In the genomic region with DNA sequence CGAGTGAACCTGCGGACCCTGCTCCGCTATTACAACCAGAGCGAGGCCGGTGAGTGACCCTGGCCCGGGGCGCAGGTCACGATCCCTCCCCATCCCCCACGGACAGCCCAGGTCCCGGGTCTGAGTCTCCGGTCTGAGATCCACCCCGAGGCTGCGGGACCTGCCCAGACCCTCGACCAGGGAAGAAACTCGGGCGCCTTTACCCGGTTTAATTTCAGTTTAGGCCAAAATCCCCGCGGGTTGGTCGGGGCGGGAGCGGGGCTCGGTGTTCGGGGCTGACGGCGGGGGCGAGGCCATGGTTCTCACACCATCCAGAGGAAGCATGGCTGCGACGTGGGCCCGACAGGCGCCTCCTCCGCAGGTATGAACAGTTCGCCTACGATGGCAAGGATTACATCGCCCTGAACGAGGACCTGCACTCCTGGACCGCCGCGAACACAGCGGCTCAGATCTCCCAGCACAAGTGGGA, we compare ENCODE assay signal across 8 cellular contexts. TPM values are rescaled to one million over a fixed set of nuclear protein-coding genes. Genes with fewer than 3 reads are reported as not detected.
A peak's percentile ranks its signal among the peaks of the same experiment; 100 is the strongest.
DNase-seq lines count a peak whose midpoint lies in the region; ATAC-seq and TF ChIP-seq lines count a peak whose summit lies in the region.

No MANE protein-coding gene starts in this region.

- H3K36me3 ChIP-seq in GM06990 (ENCODE audit: control insufficient read depth, insufficient read depth, low read length) (peaks cover 7% of the 10 kb centered on the region), rectal smooth muscle tissue (ENCODE audit: control insufficient read depth, insufficient read depth, low read length) (no peaks in the 10 kb centered on the region)

- intact Hi-C loops in Right ventricle myocardium superior (cut with DNase I), result no loop called here

- ATAC-seq in HG03432 (IDR thresholded peaks at IDR 0.05; ENCODE audit: unreplicated experiment) (peak; percentile 16), Right ventricle myocardium superior (ENCODE audit: poor library complexity) (peak; percentile 18), HG03354 (IDR thresholded peaks at IDR 0.05; ENCODE audit: poor library complexity, severe bottlenecking, unreplicated experiment) (no peak)

- peak overlapping the region; percentile 86 for H3K4me3 Mint-ChIP-seq in activated T-cell treated with anti-CD3 and anti-CD28 coated beads, Interleukin-2, amount 50 U/mL, for 24 hours

- peaks cover 22% of the 10 kb centered on the region for H3K4me1 Mint-ChIP-seq in activated T-cell treated with anti-CD3 and anti-CD28 coated beads, Interleukin-2, amount 50 U/mL, for 24 hours (ENCODE audit: low read depth)

- H3K9ac ChIP-seq in rectal smooth muscle tissue (ENCODE audit: low read length), result no peak overlapping the region

- no peak for DNase-seq in GM06990 (ENCODE audit: extremely low read depth, insufficient read length)
- DNase-seq in activated T-cell treated with anti-CD3 and anti-CD28 coated beads, Interleukin-2, amount 50 U/mL, for 24 hours, result peak; percentile 59
- DNase-seq in Right ventricle myocardium superior, result no peak
- DNase-seq in NCI-H446 treated with DMSO at 0.1 percent for 48 hours (lab: John Stamatoyannopoulos, UW), result no peak
- DNase-seq in EL, result no peak

- no peaks in the 10 kb centered on the region for H3K9me3 Mint-ChIP-seq in activated T-cell treated with anti-CD3 and anti-CD28 coated beads, Interleukin-2, amount 50 U/mL, for 24 hours

- H3K4me1 ChIP-seq in rectal smooth muscle tissue (ENCODE audit: control insufficient read depth, insufficient read depth, low read length), result peaks cover 3% of the 10 kb centered on the region

- no peaks in the 10 kb centered on the region for H3K27me3 Mint-ChIP-seq in activated T-cell treated with anti-CD3 and anti-CD28 coated beads, Interleukin-2, amount 50 U/mL, for 24 hours

- H3K27me3 ChIP-seq in GM06990 (replicated peaks; ENCODE audit: control insufficient read depth, insufficient read depth, low read length) (no peaks in the 10 kb centered on the region), rectal smooth muscle tissue (ENCODE audit: control insufficient read depth, insufficient read depth, low read length) (peaks cover 3% of the 10 kb centered on the region)

- H3K27ac Mint-ChIP-seq in activated T-cell treated with anti-CD3 and anti-CD28 coated beads, Interleukin-2, amount 50 U/mL, for 24 hours, result peak overlapping the region; percentile 85

- H3K4me3 ChIP-seq in GM06990 (replicated peaks; ENCODE audit: low read depth, low read length) (peak overlapping the region; percentile 75), rectal smooth muscle tissue (ENCODE audit: low read length) (peak overlapping the region; percentile 91)

- no peak for TF ChIP-seq CTCF in GM06990 (IDR thresholded peaks at IDR 0.05; ENCODE audit: insufficient read depth, low read length, poor library complexity, severe bottlenecking)

- peak overlapping the region; percentile 82 for H3K27ac ChIP-seq in rectal smooth muscle tissue (ENCODE audit: low read depth, low read length)

- peaks cover 22% of the 10 kb centered on the region for H3K36me3 Mint-ChIP-seq in activated T-cell treated with anti-CD3 and anti-CD28 coated beads, Interleukin-2, amount 50 U/mL, for 24 hours (ENCODE audit: low read depth)

RNA-seq across cellular contexts. Expression of a gene that starts 46.9 kb away (rescaled TPM):
- total RNA-seq in Right ventricle myocardium superior, result 17.8 TPM
